In the genomic region with DNA sequence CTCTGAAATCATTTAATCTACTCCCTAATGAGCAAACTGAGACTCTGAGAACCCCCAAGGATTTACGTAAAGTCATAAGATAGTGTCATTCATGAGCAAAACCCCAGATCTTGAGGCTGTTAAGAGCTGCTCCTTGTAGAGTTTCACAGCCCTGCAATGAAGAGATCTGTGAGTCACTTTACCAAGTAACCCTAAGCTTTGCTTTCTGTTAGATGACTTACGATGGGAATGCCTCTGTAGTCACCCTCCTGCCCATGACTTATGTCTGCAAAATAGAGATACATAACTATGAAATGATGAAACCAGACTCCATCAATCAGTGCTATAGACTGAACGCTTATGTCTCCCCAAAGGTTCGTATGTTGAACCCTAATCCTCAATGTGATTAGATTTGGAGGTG, we compare ENCODE assay signal across 17 cellular contexts.
DNase-seq lines count a peak whose midpoint lies in the region; ATAC-seq, FAIRE-seq and TF ChIP-seq lines count a peak whose summit lies in the region.
"Had no signal": no experiment of that assay in that cellular context is flagged by ENCODE, and none has a peak within 500 bp of the region (broad histone marks: within the 10 kb centered on the region; RNA-seq: fewer than 3 reads in every experiment).

No MANE protein-coding gene starts in this region.

- no peak for ATAC-seq in HG02970 (IDR thresholded peaks at IDR 0.05; ENCODE audit: low FRiP score, unreplicated experiment)
- ATAC-seq in natural killer cell = no peak
- ATAC-seq: CD8-positive, alpha-beta T cell had no signal

- H3K4me1 Mint-ChIP-seq in natural killer cell = no peaks in the 10 kb centered on the region
- H3K4me1 Mint-ChIP-seq: IgD-negative memory B cell had no signal

- no peak for FAIRE-seq in kidney (lab: Jason Lieb, UNC)
- FAIRE-seq: GM18507 had no signal

- TF ChIP-seq CTCF in fibroblast of mammary gland (conservative IDR thresholded peaks at IDR 0.05; ENCODE audit: control insufficient read depth, insufficient read depth, low read depth, low read length) = no peak
- no peak for TF ChIP-seq CTCF in kidney (IDR thresholded peaks at IDR 0.05; ENCODE audit: borderline replicate concordance, extremely low read depth, insufficient read depth)
- TF ChIP-seq CTCF in GM10266 (IDR thresholded peaks at IDR 0.05; ENCODE audit: control insufficient read depth, insufficient read depth, low read depth, missing control alignments) = no peak
- no peak for TF ChIP-seq CTCF in natural killer cell (IDR thresholded peaks at IDR 0.05)

- no peak overlapping the region for H3K27ac ChIP-seq in kidney (ENCODE audit: low read depth in 2 of 2, low read length in 2 of 2)

- no peak overlapping the region for H3K4me3 Mint-ChIP-seq in natural killer cell
- H3K4me3 Mint-ChIP-seq: CD8-positive, alpha-beta T cell; IgD-negative memory B cell had no signal

- peak; percentile 46 for DNase-seq in AG08396 (ENCODE audit: low spot score)
- DNase-seq in GM04504 (ENCODE audit: low read depth) = peak; percentile 18
- DNase-seq in RPMI7951 (ENCODE audit: low read depth) = peak; percentile 28
- peak; percentile 73 for DNase-seq in fibroblast of mammary gland (ENCODE audit: low read depth)
- no peak for DNase-seq in kidney
- no peak for DNase-seq in GM10266 (ENCODE audit: extremely low spot score)
- no peak for DNase-seq in natural killer cell
- DNase-seq: CD8-positive, alpha-beta T cell; DND-41; MV-4-11; NCI-H1417 treated with DMSO at 0.1 percent for 48 hours; NCI-H2081; NCI-H524; RPMI8226 had no signal

- intact Hi-C loops in kidney (cut with DNase I) (no loop called here), natural killer cell (cut with micrococcal nuclease) (no loop called here)

- no peaks in the 10 kb centered on the region for H3K36me3 ChIP-seq in kidney (ENCODE audit: control insufficient read depth in 1 of 2, insufficient read depth in 2 of 2, low read length in 2 of 2)

- peaks cover 3 to 6% of the 10 kb centered on the region in 2 donors for H3K9me3 Mint-ChIP-seq in natural killer cell

- no peak overlapping the region for H3K9ac ChIP-seq in kidney (ENCODE audit: low read length in 2 of 2)

- H3K4me1 ChIP-seq in kidney (ENCODE audit: control insufficient read depth in 1 of 2, insufficient read depth in 1 of 2, low read depth in 1 of 2, low read length in 2 of 2) = no peaks in the 10 kb centered on the region

- H3K36me3 Mint-ChIP-seq in natural killer cell = peaks cover 9% of the 10 kb centered on the region
- H3K36me3 Mint-ChIP-seq: CD8-positive, alpha-beta T cell; IgD-negative memory B cell had no signal

- H3K27me3 Mint-ChIP-seq in natural killer cell (ENCODE audit: low read depth in 2 of 2) = no peaks in the 10 kb centered on the region
- H3K27me3 Mint-ChIP-seq: IgD-negative memory B cell had no signal

- H3K4me3 ChIP-seq in fibroblast of mammary gland (ENCODE audit: control insufficient read depth, low read depth, low read length) = no peak overlapping the region
- no peak overlapping the region for H3K4me3 ChIP-seq in kidney (ENCODE audit: low read length in 2 of 2)

- no peak overlapping the region for H3K27ac Mint-ChIP-seq in natural killer cell
- H3K27ac Mint-ChIP-seq: CD8-positive, alpha-beta T cell; IgD-negative memory B cell had no signal

- H3K9me3 ChIP-seq in kidney (ENCODE audit: control insufficient read depth in 1 of 2, low read length in 2 of 2) = peaks cover 5% of the 10 kb centered on the region in 2 donors

Comparison
In these comparisons a context has a peak if more than half of its experiments do, and no peak if none do; other contexts are left out.
1. DNase-seq: peak in AG08396 (single experiment), GM04504 (single experiment), RPMI7951 (single experiment) and fibroblast of mammary gland (single experiment); none in kidney (single experiment), GM10266 (single experiment) and natural killer cell (single experiment).